Comparison of ENCODE assay signal across 9 cellular contexts in genomic region chr2:112881217-112882000, GRCh38. TPM values are rescaled to one million over a fixed set of nuclear protein-coding genes. Genes with fewer than 3 reads are reported as not detected.
DNase-seq lines count a peak whose midpoint lies in the region; ATAC-seq and TF ChIP-seq lines count a peak whose summit lies in the region.
"Had no signal": no experiment of that assay in that cellular context is flagged by ENCODE, and none has a peak within 500 bp of the region (broad histone marks: within the 10 kb centered on the region; RNA-seq: fewer than 3 reads in every experiment).

No MANE protein-coding gene starts in this region.

- no peak for TF ChIP-seq EP300 in sigmoid colon (IDR thresholded peaks at IDR 0.05)

- WGBS in sigmoid colon, 2 donors = 79 to 83% methylated on average over 6 of the region's 6 CpGs

- TF ChIP-seq CTCF in sigmoid colon (IDR thresholded peaks at IDR 0.05) = no peak

- H3K4me3 ChIP-seq in sigmoid colon = no peak overlapping the region

- peak; percentile 80 for DNase-seq in Ammon's horn (ENCODE audit: low spot score)
- peak; percentile 79 for DNase-seq in SKM-1 treated with dmso at 0.1 percent for 144 hours (lab: John Stamatoyannopoulos, UW; ENCODE audit: unreplicated experiment)
- peak; percentile 79 for DNase-seq in globus pallidus (ENCODE audit: low spot score)
- peak in 19 of 49 donors; percentile 10 to 53 (median 28) for DNase-seq in substantia nigra (lab: John Stamatoyannopoulos, UW)
- DNase-seq in NCI-H146 (lab: John Stamatoyannopoulos, UW) = no peak
- no peak for DNase-seq in sigmoid colon

- no peak for TF ChIP-seq POLR2A in sigmoid colon (IDR thresholded peaks at IDR 0.05)

- peak overlapping the region; percentile 73 for H3K27ac ChIP-seq in substantia nigra (ENCODE audit: low read depth, low read length, poor library complexity, severe bottlenecking)
- H3K27ac ChIP-seq in sigmoid colon = no peak overlapping the region
- H3K27ac ChIP-seq: KMS-11 had no signal

- H3K36me3 ChIP-seq in sigmoid colon = no peaks in the 10 kb centered on the region

- intact Hi-C loops in sigmoid colon (cut with DNase I) = no loop called here

- ATAC-seq in GM18867 (IDR thresholded peaks at IDR 0.05; ENCODE audit: unreplicated experiment) (peak; percentile 70), HG03097 (IDR thresholded peaks at IDR 0.05; ENCODE audit: low FRiP score, unreplicated experiment) (peak; percentile 46)

- H3K4me1 ChIP-seq in sigmoid colon = no peaks in the 10 kb centered on the region

- no peaks in the 10 kb centered on the region for H3K9me3 ChIP-seq in sigmoid colon

- H3K27me3 ChIP-seq in sigmoid colon = no peaks in the 10 kb centered on the region

RNA-seq across cellular contexts. Expression of gene IL37, which starts 29.6 kb away (rescaled TPM):
- not detected for total RNA-seq in sigmoid colon
- polyA plus RNA-seq in sigmoid colon = 1 to 10 TPM in 1 of 3 donors, not detected in 2; 1.3 TPM

RNA-seq across cellular contexts. Expression of gene IL1B, which starts 44.8 kb away (rescaled TPM):
- 1 to 10 TPM in 1 of 4 donors, under 1 TPM in 2, not detected in 1; 0.55 to 3.8 (median 0.66) TPM for total RNA-seq in sigmoid colon
- polyA plus RNA-seq in sigmoid colon = 10 to 100 TPM in 1 of 3 donors, 1 to 10 TPM in 2; 6.0 to 32.4 (median 8.5) TPM

Comparison
In these comparisons a context has a peak if more than half of its experiments do, and no peak if none do; other contexts are left out.
1. DNase-seq: peak in Ammon's horn (single experiment), SKM-1 treated with dmso at 0.1 percent for 144 hours (single experiment) and globus pallidus (single experiment); none in NCI-H146 (single experiment) and sigmoid colon (single experiment).